Comparison of ENCODE assay signal across 13 cellular contexts in genomic region chr2:27495840-27496356, GRCh38. TPM values are rescaled to one million over a fixed set of nuclear protein-coding genes. Genes with fewer than 3 reads are reported as not detected.
DNase-seq lines count a peak whose midpoint lies in the region; ATAC-seq and TF ChIP-seq lines count a peak whose summit lies in the region.
"Had no signal": no experiment of that assay in that cellular context is flagged by ENCODE, and none has a peak within 500 bp of the region (broad histone marks: within the 10 kb centered on the region; RNA-seq: fewer than 3 reads in every experiment).

No MANE protein-coding gene starts in this region.

- intact Hi-C loops in activated CD4-positive, alpha-beta T cell treated with anti-CD3 and anti-CD28 coated beads for 36 hours (cut with DNase I, micrococcal nuclease), result no loop called here
- intact Hi-C loops in activated B cell treated with CpG ODN at 0.5 μM for 24 hours (cut with micrococcal nuclease), result no loop called here

- no peak for DNase-seq in activated CD4-positive, alpha-beta T cell treated with anti-CD3 and anti-CD28 coated beads for 36 hours
- DNase-seq in activated CD4-positive, alpha-beta T cell treated with anti-CD3 and anti-CD28 coated beads for 4 hours, result no peak
- no peak for DNase-seq in activated B cell treated with CpG ODN at 0.5 μM for 24 hours
- no peak for DNase-seq in fibroblast of pulmonary artery (ENCODE audit: low read depth)
- DNase-seq: central memory CD4-positive, alpha-beta T cell; GOT3; NCI-H2029 treated with DMSO at 0.1 percent for 48 hours; stimulated activated CD4-positive, alpha-beta T cell treated with anti-CD3 and anti-CD28 coated beads, Interleukin-4, amount 100 ng/mL, for 1 hour; SW 1271 had no signal

- no peaks in the 10 kb centered on the region for H3K9me3 Mint-ChIP-seq in activated CD4-positive, alpha-beta T cell treated with anti-CD3 and anti-CD28 coated beads for 36 hours (ENCODE audit: low read depth)
- H3K9me3 Mint-ChIP-seq in activated B cell treated with CpG ODN at 0.5 μM for 24 hours, result no peaks in the 10 kb centered on the region

- peaks cover 38% of the 10 kb centered on the region for H3K27me3 Mint-ChIP-seq in activated CD4-positive, alpha-beta T cell treated with anti-CD3 and anti-CD28 coated beads for 36 hours
- peaks cover 58% of the 10 kb centered on the region for H3K27me3 Mint-ChIP-seq in activated B cell treated with CpG ODN at 0.5 μM for 24 hours

- H3K27me3 ChIP-seq in parathyroid adenoma (ENCODE audit: control insufficient read depth, insufficient read depth, low read length), result no peaks in the 10 kb centered on the region

- H2AFZ ChIP-seq in parathyroid adenoma, result no peak overlapping the region

- no peak overlapping the region for H3K27ac Mint-ChIP-seq in activated CD4-positive, alpha-beta T cell treated with anti-CD3 and anti-CD28 coated beads for 36 hours
- H3K27ac Mint-ChIP-seq in activated B cell treated with CpG ODN at 0.5 μM for 24 hours, result no peak overlapping the region

- H3K9ac ChIP-seq in parathyroid adenoma, result no peak overlapping the region

- no peak overlapping the region for H3K4me2 ChIP-seq in parathyroid adenoma (ENCODE audit: low read length)

- ATAC-seq in activated CD4-positive, alpha-beta T cell treated with anti-CD3 and anti-CD28 coated beads for 36 hours, result no peak
- ATAC-seq in activated B cell treated with CpG ODN at 0.5 μM for 24 hours (ENCODE audit: low read depth), result no peak
- ATAC-seq in HG02938 (IDR thresholded peaks at IDR 0.05; ENCODE audit: unreplicated experiment), result no peak
- no peak for ATAC-seq in GM21528 (IDR thresholded peaks at IDR 0.05; ENCODE audit: low FRiP score, unreplicated experiment)
- no peak for ATAC-seq in GM21619 (IDR thresholded peaks at IDR 0.05; ENCODE audit: unreplicated experiment)

- CTCF ChIA-PET in activated CD4-positive, alpha-beta T cell treated with anti-CD3 and anti-CD28 coated beads for 36 hours (lab: Charles Lee), result interaction anchor here (0.5 kb wide), 1 partner anchor 72 kb away, joined by 4 read pairs; no protein-coding TSS in a partner anchor
- CTCF ChIA-PET in activated B cell treated with CpG ODN at 0.5 μM for 24 hours (lab: Charles Lee), result no interaction called here

- H3K27ac ChIP-seq in parathyroid adenoma, result no peak overlapping the region

- H3K4me3 Mint-ChIP-seq in activated CD4-positive, alpha-beta T cell treated with anti-CD3 and anti-CD28 coated beads for 36 hours, result peak overlapping the region; percentile 53
- peak overlapping the region; percentile 78 for H3K4me3 Mint-ChIP-seq in activated B cell treated with CpG ODN at 0.5 μM for 24 hours

- TF ChIP-seq CTCF in activated B cell treated with CpG ODN at 0.5 μM for 24 hours (IDR thresholded peaks at IDR 0.05) (no peak), fibroblast of pulmonary artery (IDR thresholded peaks at IDR 0.05; ENCODE audit: low read length, missing control alignments) (no peak), parathyroid adenoma (IDR thresholded peaks at IDR 0.05) (no peak)

- H3K4me1 ChIP-seq in parathyroid adenoma, result no peaks in the 10 kb centered on the region

- no peaks in the 10 kb centered on the region for H3K36me3 ChIP-seq in parathyroid adenoma (ENCODE audit: control insufficient read depth, insufficient read depth, low read length)

- H3K9me3 ChIP-seq in parathyroid adenoma (ENCODE audit: control insufficient read depth, low read length), result no peaks in the 10 kb centered on the region

- no peaks in the 10 kb centered on the region for H3K36me3 Mint-ChIP-seq in activated CD4-positive, alpha-beta T cell treated with anti-CD3 and anti-CD28 coated beads for 36 hours (ENCODE audit: low read depth)
- H3K36me3 Mint-ChIP-seq in activated B cell treated with CpG ODN at 0.5 μM for 24 hours (ENCODE audit: low read depth), result no peaks in the 10 kb centered on the region

- peak overlapping the region; percentile 69 for H3K4me3 ChIP-seq in fibroblast of pulmonary artery (replicated peaks; ENCODE audit: low read depth, low read length)
- H3K4me3 ChIP-seq in parathyroid adenoma (ENCODE audit: low read depth, low read length), result peak overlapping the region; percentile 64

- POLR2A ChIA-PET in activated CD4-positive, alpha-beta T cell treated with anti-CD3 and anti-CD28 coated beads for 36 hours (lab: Charles Lee), result no interaction called here
- POLR2A ChIA-PET in activated B cell treated with CpG ODN at 0.5 μM for 24 hours (lab: Charles Lee), result interaction anchor here (0.6 kb wide), 1 partner anchor 433 kb away, joined by 4 read pairs; no protein-coding TSS in a partner anchor

- no peaks in the 10 kb centered on the region for H3K79me2 ChIP-seq in parathyroid adenoma

- peaks cover 10% of the 10 kb centered on the region for H3K4me1 Mint-ChIP-seq in activated CD4-positive, alpha-beta T cell treated with anti-CD3 and anti-CD28 coated beads for 36 hours
- H3K4me1 Mint-ChIP-seq in activated B cell treated with CpG ODN at 0.5 μM for 24 hours, result peaks cover 13% of the 10 kb centered on the region

RNA-seq across cellular contexts. Expression of gene GCKR, which starts 0.7 kb away (rescaled TPM):
- total RNA-seq in activated CD4-positive, alpha-beta T cell treated with anti-CD3 and anti-CD28 coated beads for 36 hours, result not detected
- total RNA-seq in activated B cell treated with CpG ODN at 0.5 μM for 24 hours, result not detected in 2 replicates

RNA-seq across cellular contexts. Expression of gene FNDC4, which starts 0.9 kb away (rescaled TPM):
- not detected for total RNA-seq in activated CD4-positive, alpha-beta T cell treated with anti-CD3 and anti-CD28 coated beads for 36 hours
- total RNA-seq in activated B cell treated with CpG ODN at 0.5 μM for 24 hours, result not detected in 2 replicates

RNA-seq across cellular contexts. Expression of gene IFT172, which starts 6.4 kb away (rescaled TPM):
- total RNA-seq in activated CD4-positive, alpha-beta T cell treated with anti-CD3 and anti-CD28 coated beads for 36 hours, result 1 to 10 TPM; 8.7 TPM
- total RNA-seq in activated B cell treated with CpG ODN at 0.5 μM for 24 hours, result 12.7 and 14.4 TPM in 2 replicates

RNA-seq across cellular contexts. Expression of gene KRTCAP3, which starts 53.7 kb away (rescaled TPM):
- 1 to 10 TPM; 4.7 to 5.9 TPM for total RNA-seq in activated CD4-positive, alpha-beta T cell treated with anti-CD3 and anti-CD28 coated beads for 36 hours
- total RNA-seq in activated B cell treated with CpG ODN at 0.5 μM for 24 hours, result 6.3 and 10.0 TPM in 2 replicates
